ENCODE assay signal across 9 cellular contexts in the genomic region with DNA sequence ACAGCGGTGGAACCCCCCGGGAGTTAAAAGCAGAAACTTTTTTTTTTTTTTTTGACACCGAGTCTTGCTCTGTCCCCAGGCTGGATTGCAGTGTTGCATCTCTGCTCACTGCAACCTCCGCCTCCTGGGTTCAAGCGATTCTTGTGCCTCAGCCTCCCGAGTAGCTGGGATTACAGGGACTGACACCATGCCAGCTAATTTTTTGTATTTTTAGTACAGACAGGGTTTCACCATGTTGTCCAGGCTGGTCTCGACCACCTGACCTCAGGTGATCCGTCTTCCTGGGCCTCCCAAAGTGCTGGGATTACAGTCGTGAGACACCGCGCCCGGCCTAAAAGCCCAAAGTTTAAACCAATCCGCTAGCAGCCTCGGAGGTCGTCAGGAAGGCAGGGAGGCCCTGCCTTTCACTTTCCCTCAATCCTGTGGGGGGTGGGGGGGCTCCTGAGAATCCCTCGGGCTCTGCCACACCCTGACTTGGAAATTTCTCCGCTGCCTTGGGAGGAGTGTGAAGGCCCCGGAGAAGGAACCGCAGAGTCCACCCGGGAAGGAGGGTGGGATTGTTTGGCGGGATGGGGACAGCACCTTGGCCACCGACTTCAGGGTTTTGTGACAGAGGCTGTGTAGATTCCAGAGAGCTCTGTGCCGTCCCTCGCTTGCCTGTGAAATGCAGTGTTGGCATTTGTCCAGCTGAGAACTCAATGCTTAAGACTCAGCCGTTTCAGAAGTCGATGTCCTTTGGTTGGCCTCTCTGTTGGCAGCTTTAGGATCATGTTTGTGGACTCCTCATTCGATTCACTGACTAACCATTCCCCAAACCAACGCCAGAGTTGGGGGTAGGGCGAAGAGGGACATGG. TPM values are rescaled to one million over a fixed set of nuclear protein-coding genes. Genes with fewer than 3 reads are reported as not detected.
DNase-seq lines count a peak whose midpoint lies in the region; ATAC-seq and TF ChIP-seq lines count a peak whose summit lies in the region.
"Had no signal": no experiment of that assay in that cellular context is flagged by ENCODE, and none has a peak within 500 bp of the region (broad histone marks: within the 10 kb centered on the region; RNA-seq: fewer than 3 reads in every experiment).

No MANE protein-coding gene starts in this region.

- CTCF ChIA-PET in CD4-positive, alpha-beta memory T cell (lab: Charles Lee; ENCODE audit: partially characterized antibody), result no interaction called here
- CTCF ChIA-PET in PC-3 (lab: Charles Lee), result no interaction called here

- H3K27me3 ChIP-seq in CD4-positive, alpha-beta memory T cell (ENCODE audit: insufficient read depth, low read length), result peaks cover 21% of the 10 kb centered on the region
- no peaks in the 10 kb centered on the region for H3K27me3 ChIP-seq in PC-3 (ENCODE audit: low read length)
- peaks cover 0 to 71% (median 3%) of the 10 kb centered on the region in 4 donors for H3K27me3 ChIP-seq in esophagus squamous epithelium

- no peaks in the 10 kb centered on the region for H3K9me3 ChIP-seq in CD4-positive, alpha-beta memory T cell (ENCODE audit: control insufficient read depth in 1 of 2, low read length in 2 of 2)
- H3K9me3 ChIP-seq in PC-3 (ENCODE audit: low read length) (no peaks in the 10 kb centered on the region), esophagus squamous epithelium (no peaks in the 10 kb centered on the region)
- H3K9me3 ChIP-seq: thoracic aorta had no signal

- peak overlapping the region; percentile 46 to 81 (median 72) for H3K4me3 Mint-ChIP-seq in CD4-positive, alpha-beta memory T cell
- no peak overlapping the region for H3K4me3 Mint-ChIP-seq in natural killer cell treated with Interleukin-12 subunit alpha and Interleukin-12 subunit beta and Interleukin-15 and Interleukin-18, amount 100 ng/mL, for 72 hours

- peaks cover 3% of the 10 kb centered on the region for H3F3A ChIP-seq in PC-3 (ENCODE audit: low read length, unreplicated experiment)

- intact Hi-C loops in CD4-positive, alpha-beta memory T cell (cut with micrococcal nuclease), result no loop called here
- intact Hi-C loops in PC-3 (cut with micrococcal nuclease), result no loop called here
- intact Hi-C loops in esophagus squamous epithelium (cut with DNase I), result no loop called here

- H3K9me3 Mint-ChIP-seq in CD4-positive, alpha-beta memory T cell, result peaks cover 0 to 5% (median 2%) of the 10 kb centered on the region in 8 donors
- H3K9me3 Mint-ChIP-seq in natural killer cell treated with Interleukin-12 subunit alpha and Interleukin-12 subunit beta and Interleukin-15 and Interleukin-18, amount 100 ng/mL, for 72 hours, result no peaks in the 10 kb centered on the region

- BruUV-seq in PC-3 (replicated peaks; lab: Mats Ljungman, UMichigan), result TSS peak; percentile 35

- H3K4me1 ChIP-seq in CD4-positive, alpha-beta memory T cell (ENCODE audit: insufficient read depth, low read length), result peaks cover 7% of the 10 kb centered on the region
- peaks cover 35% of the 10 kb centered on the region for H3K4me1 ChIP-seq in PC-3 (ENCODE audit: insufficient read depth, low read length)
- H3K4me1 ChIP-seq in esophagus squamous epithelium, result peaks cover 18 to 53% (median 21%) of the 10 kb centered on the region in 3 donors

- POLR2A ChIA-PET in CD4-positive, alpha-beta memory T cell (lab: Charles Lee; ENCODE audit: partially characterized antibody), result no interaction called here
- POLR2A ChIA-PET in PC-3 (lab: Charles Lee; ENCODE audit: unreplicated experiment), result no interaction called here

- H2AFZ ChIP-seq in PC-3 (ENCODE audit: low read length), result peak overlapping the region; percentile 57; the same call in 1 of the 2 replicates

- peak overlapping the region in 1 of 7 donors; percentile 19 for H3K27ac Mint-ChIP-seq in CD4-positive, alpha-beta memory T cell
- H3K27ac Mint-ChIP-seq in natural killer cell treated with Interleukin-12 subunit alpha and Interleukin-12 subunit beta and Interleukin-15 and Interleukin-18, amount 100 ng/mL, for 72 hours, result no peak overlapping the region

- H3K36me3 Mint-ChIP-seq in CD4-positive, alpha-beta memory T cell, result no peaks in the 10 kb centered on the region
- no peaks in the 10 kb centered on the region for H3K36me3 Mint-ChIP-seq in natural killer cell treated with Interleukin-12 subunit alpha and Interleukin-12 subunit beta and Interleukin-15 and Interleukin-18, amount 100 ng/mL, for 72 hours

- TF ChIP-seq POLR2A in esophagus squamous epithelium (IDR thresholded peaks at IDR 0.05), result no peak

- H3K4me1 Mint-ChIP-seq in CD4-positive, alpha-beta memory T cell, result peaks cover 1 to 4% (median 3%) of the 10 kb centered on the region in 4 donors
- H3K4me1 Mint-ChIP-seq in natural killer cell treated with Interleukin-12 subunit alpha and Interleukin-12 subunit beta and Interleukin-15 and Interleukin-18, amount 100 ng/mL, for 72 hours (ENCODE audit: low read depth in 2 of 2), result no peaks in the 10 kb centered on the region

- peak overlapping the region; percentile 95 for H3K4me2 ChIP-seq in PC-3 (ENCODE audit: low read length)

- H3K27ac ChIP-seq in CD4-positive, alpha-beta memory T cell (ENCODE audit: low read depth, low read length), result no peak overlapping the region
- H3K27ac ChIP-seq in PC-3 (ENCODE audit: low read length), result peak overlapping the region; percentile 50
- peak overlapping the region in 2 of 4 donors; percentile 34 to 70 for H3K27ac ChIP-seq in esophagus squamous epithelium
- H3K27ac ChIP-seq: thoracic aorta had no signal

- H3K27me3 Mint-ChIP-seq in CD4-positive, alpha-beta memory T cell, result peaks cover 32 to 41% of the 10 kb centered on the region in 2 donors
- H3K27me3 Mint-ChIP-seq in natural killer cell treated with Interleukin-12 subunit alpha and Interleukin-12 subunit beta and Interleukin-15 and Interleukin-18, amount 100 ng/mL, for 72 hours, result peaks cover 12% of the 10 kb centered on the region in 2 donors

- DNase-seq in CD4-positive, alpha-beta memory T cell, result no peak
- peak; percentile 67 for DNase-seq in PC-3
- DNase-seq in esophagus squamous epithelium (lab: John Stamatoyannopoulos, UW), result no peak
- DNase-seq in natural killer cell treated with Interleukin-12 subunit alpha and Interleukin-12 subunit beta and Interleukin-15 and Interleukin-18, amount 100 ng/mL, for 72 hours (ENCODE audit: low spot score), result peak; percentile 42
- no peak for DNase-seq in retina
- DNase-seq in mesenteric fat pad (ENCODE audit: low spot score), result no peak
- no peak for DNase-seq in NK-92 treated with Interleukin-12 subunit alpha and Interleukin-12 subunit beta, amount 100 ng/mL, for 24 hours (lab: John Stamatoyannopoulos, UW)

- no peaks in the 10 kb centered on the region for H3K36me3 ChIP-seq in CD4-positive, alpha-beta memory T cell (ENCODE audit: insufficient read depth, low read length)
- H3K36me3 ChIP-seq in PC-3 (ENCODE audit: low read depth, low read length) (no peaks in the 10 kb centered on the region), esophagus squamous epithelium (no peaks in the 10 kb centered on the region)
- H3K36me3 ChIP-seq: thoracic aorta had no signal

- H3K9ac ChIP-seq in PC-3 (ENCODE audit: low read length), result peak overlapping the region; percentile 76

- no peaks in the 10 kb centered on the region for H3K9me2 ChIP-seq in PC-3 (replicated peaks; ENCODE audit: low read length)

- peaks cover 49% of the 10 kb centered on the region for H3K79me2 ChIP-seq in PC-3 (ENCODE audit: low read length)

- no peak for TF ChIP-seq CTCF in PC-3 (conservative IDR thresholded peaks at IDR 0.05; ENCODE audit: low read depth, low read length)
- no peak for TF ChIP-seq CTCF in esophagus squamous epithelium (IDR thresholded peaks at IDR 0.05)

- 18 to 23% methylated on average over 22 of the region's 29 CpGs for WGBS in esophagus squamous epithelium, 2 donors

- H3K4me3 ChIP-seq in CD4-positive, alpha-beta memory T cell (ENCODE audit: low read length in 2 of 2), result no peak overlapping the region
- H3K4me3 ChIP-seq in PC-3 (ENCODE audit: low read length) (peak overlapping the region; percentile 89), esophagus squamous epithelium (peak overlapping the region; percentile 54 to 72 (median 62))

- no peak for ATAC-seq in PC-3
- ATAC-seq in natural killer cell treated with Interleukin-12 subunit alpha and Interleukin-12 subunit beta and Interleukin-15 and Interleukin-18, amount 100 ng/mL, for 72 hours, result no peak
- no peak for ATAC-seq in GM18907 (IDR thresholded peaks at IDR 0.05; ENCODE audit: unreplicated experiment)

- H4K20me1 ChIP-seq in PC-3 (ENCODE audit: low read length), result no peaks in the 10 kb centered on the region

RNA-seq across cellular contexts. Expression of gene ARHGAP8, which starts 1.0 kb away (rescaled TPM):
- total RNA-seq in CD4-positive, alpha-beta memory T cell, result under 1 TPM in 1 of 2 experiments, not detected in 1; 0.67 TPM
- not detected for polyA plus RNA-seq in CD4-positive, alpha-beta memory T cell
- total RNA-seq in PC-3 (2014; rRNA removed), result 29.4 and 30.9 TPM in 2 replicates
- 10 to 100 TPM in 2 of 4 donors, 1 to 10 TPM in 2; 3.6 to 15.0 (median 11.5) TPM for total RNA-seq in esophagus squamous epithelium
- total RNA-seq in natural killer cell treated with Interleukin-12 subunit alpha and Interleukin-12 subunit beta and Interleukin-15 and Interleukin-18, amount 100 ng/mL, for 72 hours, result 1 to 10 TPM in 1 of 2 donors, under 1 TPM in 1; 0.64 to 2.3 TPM
- total RNA-seq in mesenteric fat pad, result 8.2 TPM

RNA-seq across cellular contexts. Expression of gene PRR5, which starts 51.4 kb away (rescaled TPM):
- total RNA-seq in CD4-positive, alpha-beta memory T cell, result 10 to 100 TPM; 45.9 to 46.5 TPM
- polyA plus RNA-seq in CD4-positive, alpha-beta memory T cell, result 10 to 100 TPM; 45.1 to 74.0 TPM
- total RNA-seq in PC-3 (2014; rRNA removed) (14.5 and 21.8 TPM in 2 replicates), esophagus squamous epithelium (10 to 100 TPM; 20.8 to 33.0 (median 23.4) TPM), mesenteric fat pad (38.9 TPM)
- 10 to 100 TPM; 15.7 to 29.2 TPM for total RNA-seq in natural killer cell treated with Interleukin-12 subunit alpha and Interleukin-12 subunit beta and Interleukin-15 and Interleukin-18, amount 100 ng/mL, for 72 hours

Comparison
In these comparisons a context has a peak if more than half of its experiments do, and no peak if none do; other contexts are left out.
1. DNase-seq: peak in PC-3 (single experiment) and natural killer cell treated with Interleukin-12 subunit alpha and Interleukin-12 subunit beta and Interleukin-15 and Interleukin-18, amount 100 ng/mL, for 72 hours (single experiment); none in CD4-positive, alpha-beta memory T cell (0 of 5), esophagus squamous epithelium (single experiment), retina (single experiment), mesenteric fat pad (single experiment) and NK-92 treated with Interleukin-12 subunit alpha and Interleukin-12 subunit beta, amount 100 ng/mL, for 24 hours (single experiment).
2. H3K4me3 ChIP-seq: peak in PC-3 (single experiment) and esophagus squamous epithelium (4 of 4); none in CD4-positive, alpha-beta memory T cell (0 of 2).